Comparison of ENCODE assay signal across 13 cellular contexts in the genomic region with DNA sequence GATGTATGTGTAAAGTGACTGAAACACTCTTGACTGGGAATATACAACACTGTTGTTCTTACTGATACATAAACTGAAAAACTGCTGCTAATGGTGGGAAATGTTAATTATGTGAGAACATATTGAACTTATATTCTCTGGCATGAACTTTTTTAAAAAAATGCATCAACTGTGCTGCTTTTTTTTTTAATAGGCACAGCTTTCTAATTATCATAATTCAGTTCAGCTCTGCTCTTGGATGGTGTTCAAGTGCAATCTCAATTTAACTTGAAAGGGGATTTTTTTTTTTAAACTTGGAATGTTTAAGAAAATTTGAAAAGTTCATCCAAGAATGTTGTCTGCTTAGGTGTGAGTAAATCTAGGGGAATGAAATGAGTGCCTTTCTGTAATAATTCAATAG. TPM values are rescaled to one million over a fixed set of nuclear protein-coding genes. Genes with fewer than 3 reads are reported as not detected.
DNase-seq lines count a peak whose midpoint lies in the region; ATAC-seq, FAIRE-seq and TF ChIP-seq lines count a peak whose summit lies in the region.
"Had no signal": no experiment of that assay in that cellular context is flagged by ENCODE, and none has a peak within 500 bp of the region (broad histone marks: within the 10 kb centered on the region; RNA-seq: fewer than 3 reads in every experiment).

No MANE protein-coding gene starts in this region.

- intact Hi-C loops in psoas muscle (cut with DNase I), result loop anchor here (5.0 to 10.0 kb wide), 4 partner anchors 68 to 265 kb away; no protein-coding TSS in a partner anchor
- intact Hi-C loops in pancreas (cut with DNase I), result no loop called here

- H3K4me1 ChIP-seq in SJSA1 (replicated peaks) (peaks cover 57% of the 10 kb centered on the region), psoas muscle (peaks cover 77% of the 10 kb centered on the region), pancreas (peaks cover 4 to 34% (median 21%) of the 10 kb centered on the region in 3 donors)

- H3K27ac ChIP-seq in SJSA1 (peak overlapping the region; percentile 75), psoas muscle (peak overlapping the region; percentile 96), pancreas (peak overlapping the region in 2 of 4 donors; percentile 67 to 78)

- FAIRE-seq in pancreas (lab: Jason Lieb, UNC), result no peak

- H3K4me3 ChIP-seq in SJSA1, result no peak overlapping the region
- peak overlapping the region; percentile 85 for H3K4me3 ChIP-seq in fibroblast of villous mesenchyme (ENCODE audit: low read depth, low read length)
- H3K4me3 ChIP-seq in psoas muscle, result peak overlapping the region; percentile 83
- H3K4me3 ChIP-seq in pancreas, result no peak overlapping the region

- H3K27me3 ChIP-seq in SJSA1 (replicated peaks), result no peaks in the 10 kb centered on the region
- no peaks in the 10 kb centered on the region for H3K27me3 ChIP-seq in psoas muscle (ENCODE audit: insufficient read depth in 3 of 3, low read length in 2 of 3)
- H3K27me3 ChIP-seq in pancreas, result no peaks in the 10 kb centered on the region

- peaks cover 74% of the 10 kb centered on the region for H3K36me3 ChIP-seq in SJSA1
- no peaks in the 10 kb centered on the region for H3K36me3 ChIP-seq in psoas muscle (ENCODE audit: insufficient read depth in 1 of 2, low read depth in 1 of 2)
- no peaks in the 10 kb centered on the region for H3K36me3 ChIP-seq in pancreas

- TF ChIP-seq CTCF in fibroblast of villous mesenchyme (IDR thresholded peaks at IDR 0.05; ENCODE audit: insufficient read depth, low read depth, low read length) (no peak), psoas muscle (IDR thresholded peaks at IDR 0.05) (no peak), pancreas (IDR thresholded peaks at IDR 0.05) (no peak)

- DNase-seq in EH (ENCODE audit: low read depth) (peak; percentile 35), SJSA1 (ENCODE audit: low read depth in 1 of 2, low spot score in 2 of 2) (no peak), fibroblast of villous mesenchyme (ENCODE audit: low read depth) (no peak), psoas muscle (no peak), EL (no peak), pancreas (no peak)
- DNase-seq: activated CD4-positive, CD25-positive, alpha-beta regulatory T cell treated with anti-CD3 and anti-CD28 coated beads, Interleukin-2, amount 50 U/mL, for 72 hours; activated T-cell treated with anti-CD3 and anti-CD28 coated beads, Interleukin-2, amount 50 U/mL, for 4 hours; aorta; CD4-positive, alpha-beta T cell; NCI-H748 treated with DMSO at 0.1 percent for 48 hours had no signal

- no peaks in the 10 kb centered on the region for H3K9me3 ChIP-seq in SJSA1 (replicated peaks)
- H3K9me3 ChIP-seq in psoas muscle, result no peaks in the 10 kb centered on the region
- no peaks in the 10 kb centered on the region for H3K9me3 ChIP-seq in pancreas

- ATAC-seq in psoas muscle, result no peak
- no peak for ATAC-seq in HG02759 (IDR thresholded peaks at IDR 0.05; ENCODE audit: unreplicated experiment)
- ATAC-seq in HG03432 (IDR thresholded peaks at IDR 0.05; ENCODE audit: unreplicated experiment), result no peak
- no peak for ATAC-seq in pancreas
- ATAC-seq: activated T-cell treated with anti-CD3 and anti-CD28 coated beads, Interleukin-2, amount 50 U/mL, for 4 hours had no signal

RNA-seq across cellular contexts. Expression of a gene that starts 5.2 kb away (rescaled TPM):
- 77.0 and 123 TPM in 2 replicates for total RNA-seq in SJSA1 (2014; rRNA removed; shearing (Covaris generic))
- 209 and 244 TPM in 2 replicates for total RNA-seq in fibroblast of villous mesenchyme
- 100 to 1,000 TPM; 111 to 178 (median 141) TPM for total RNA-seq in psoas muscle
- 100 to 1,000 TPM in 1 of 3 donors, 10 to 100 TPM in 2; 11.3 to 112 (median 19.6) TPM for polyA plus RNA-seq in psoas muscle
- 10 to 100 TPM; 16.2 to 35.1 (median 22.7) TPM for total RNA-seq in pancreas
- 1 to 10 TPM; 5.9 to 9.8 TPM for polyA plus RNA-seq in pancreas

Comparison
In these comparisons a context has a peak if more than half of its experiments do, and no peak if none do; other contexts are left out.
1. H3K4me3 ChIP-seq: peak in fibroblast of villous mesenchyme (single experiment) and psoas muscle (single experiment); none in SJSA1 (single experiment) and pancreas (0 of 4).
2. intact Hi-C loops: an anchor here in psoas muscle (5.0 to 10.0 kb wide); none called in pancreas.